8 cellular contexts compared by ENCODE assay signal in genomic region chr15:90903733-90904536, GRCh38. TPM values are rescaled to one million over a fixed set of nuclear protein-coding genes. Genes with fewer than 3 reads are reported as not detected.
DNase-seq lines count a peak whose midpoint lies in the region; ATAC-seq, FAIRE-seq and TF ChIP-seq lines count a peak whose summit lies in the region.

No MANE protein-coding gene starts in this region.

- H3K27me3 Mint-ChIP-seq in glutamatergic neuron (ENCODE audit: unreplicated experiment): peaks cover 11% of the 10 kb centered on the region

- H3K27ac ChIP-seq in 22Rv1 (peak overlapping the region; percentile 93), WERI-Rb-1 (no peak overlapping the region), rectal smooth muscle tissue (ENCODE audit: low read depth, low read length) (peak overlapping the region; percentile 89)

- H3K9me3 ChIP-seq in WERI-Rb-1 (ENCODE audit: severe bottlenecking): no peaks in the 10 kb centered on the region

- peaks cover 3% of the 10 kb centered on the region for H3K9me3 Mint-ChIP-seq in glutamatergic neuron (ENCODE audit: unreplicated experiment)

- H3K36me3 ChIP-seq in WERI-Rb-1 (no peaks in the 10 kb centered on the region), rectal smooth muscle tissue (ENCODE audit: control insufficient read depth, insufficient read depth, low read length) (peaks cover 32% of the 10 kb centered on the region)

- peak overlapping the region; percentile 76 for H3K4me3 Mint-ChIP-seq in glutamatergic neuron (ENCODE audit: unreplicated experiment)

- H3K9ac ChIP-seq in rectal smooth muscle tissue (ENCODE audit: low read length): peak overlapping the region; percentile 69

- H3K27ac Mint-ChIP-seq in glutamatergic neuron (ENCODE audit: unreplicated experiment): no peak overlapping the region

- H3K4me1 Mint-ChIP-seq in glutamatergic neuron (ENCODE audit: low read depth, unreplicated experiment): peaks cover 9% of the 10 kb centered on the region

- H3K36me3 Mint-ChIP-seq in glutamatergic neuron (ENCODE audit: unreplicated experiment): peaks cover 6% of the 10 kb centered on the region

- TF ChIP-seq CTCF in 22Rv1 (IDR thresholded peaks at IDR 0.05) (no peak), WERI-Rb-1 (IDR thresholded peaks at IDR 0.05; ENCODE audit: low read depth, low read length) (peak; percentile 27), glutamatergic neuron (IDR thresholded peaks at IDR 0.05; ENCODE audit: partially characterized antibody, unreplicated experiment) (no peak)

- ATAC-seq in HG03280 (IDR thresholded peaks at IDR 0.05; ENCODE audit: unreplicated experiment): no peak

- H3K27me3 ChIP-seq in WERI-Rb-1 (ENCODE audit: insufficient read depth, low read depth, severe bottlenecking): peaks cover 65% of the 10 kb centered on the region
- H3K27me3 ChIP-seq in rectal smooth muscle tissue (ENCODE audit: control insufficient read depth, insufficient read depth, low read length): no peaks in the 10 kb centered on the region

- H3K4me3 ChIP-seq in WERI-Rb-1 (ENCODE audit: low read depth, low read length) (no peak overlapping the region; the same call in 1 of the 2 replicates), rectal smooth muscle tissue (ENCODE audit: low read length) (peak overlapping the region; percentile 86)

- DNase-seq in GM19239 (ENCODE audit: insufficient read length, low spot score) (no peak), WERI-Rb-1 (peak; percentile 30), glutamatergic neuron (no peak), DMS114 treated with DMSO at 0.1 percent for 48 hours (lab: John Stamatoyannopoulos, UW; ENCODE audit: unreplicated experiment) (no peak), NCI-H2196 treated with DMSO at 0.1 percent for 48 hours (lab: John Stamatoyannopoulos, UW; ENCODE audit: unreplicated experiment) (no peak)

- peak; percentile 85 for FAIRE-seq in GM19239 (lab: Jason Lieb, UNC)

- H3K4me1 ChIP-seq in rectal smooth muscle tissue (ENCODE audit: control insufficient read depth, insufficient read depth, low read length): peaks cover 9% of the 10 kb centered on the region

RNA-seq across cellular contexts. Expression of gene MAN2A2, which starts 0.8 kb away (rescaled TPM):
- 81.8 TPM for total RNA-seq in glutamatergic neuron (ENCODE audit: unreplicated experiment)

RNA-seq across cellular contexts. Expression of gene FES, which starts 19.6 kb away (rescaled TPM):
- 3.3 TPM for total RNA-seq in glutamatergic neuron (ENCODE audit: unreplicated experiment)

RNA-seq across cellular contexts. Expression of gene HDDC3, which starts 28.4 kb away (rescaled TPM):
- 10.7 TPM for total RNA-seq in glutamatergic neuron (ENCODE audit: unreplicated experiment)

RNA-seq across cellular contexts. Expression of gene UNC45A, which starts 31.1 kb away (rescaled TPM):
- 65.1 TPM for total RNA-seq in glutamatergic neuron (ENCODE audit: unreplicated experiment)

RNA-seq across cellular contexts. Expression of gene FURIN, which starts 35.5 kb away (rescaled TPM):
- 26.5 TPM for total RNA-seq in glutamatergic neuron (ENCODE audit: unreplicated experiment)
